Comparison of ENCODE assay signal across 18 cellular contexts in the genomic region with DNA sequence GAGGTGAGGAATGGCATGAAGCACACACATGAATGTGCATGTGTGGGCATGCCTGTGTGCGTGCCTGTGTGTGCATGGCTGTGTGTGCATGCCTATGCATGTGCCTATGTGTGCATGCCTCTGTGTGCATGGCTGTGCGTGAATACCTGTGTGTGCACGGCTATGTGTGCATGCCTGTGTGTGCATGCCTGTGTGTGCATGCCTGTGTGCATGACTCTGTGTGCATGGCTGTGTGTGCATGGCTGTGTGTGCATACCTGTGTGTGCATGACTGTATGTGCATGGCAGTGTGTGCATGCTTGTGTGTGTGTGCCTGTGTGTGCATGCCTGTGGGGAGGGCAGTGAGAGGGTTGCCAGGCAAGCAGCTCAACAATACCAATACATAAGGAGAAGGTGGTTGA.
"Had no signal": no experiment of that assay in that cellular context is flagged by ENCODE, and none has a peak within 500 bp of the region (broad histone marks: within the 10 kb centered on the region; RNA-seq: fewer than 3 reads in every experiment).

No MANE protein-coding gene starts in this region.

- H3K9ac ChIP-seq: SK-N-SH had no signal

- H3K27ac ChIP-seq: HL-60, RWPE1 had no signal

- H3K9me3 ChIP-seq: SK-N-SH had no signal

- DNase-seq: KBM-7, NCI-H1092, NCI-H1105 treated with DMSO at 0.1 percent for 48 hours, NCI-H1417 treated with DMSO at 0.1 percent for 48 hours, NCI-H146, NCI-H1694 treated with DMSO at 0.1 percent for 48 hours, NCI-H1930, NCI-H2081, NCI-H2107, NCI-H2227 treated with DMSO at 0.1 percent for 48 hours, NCI-H524 treated with DMSO at 0.1 percent for 48 hours, NCI-H69, NCI-H774, SHP77, SK-N-SH, SW 1271 had no signal

- H3K4me2 ChIP-seq: SK-N-SH had no signal
